Comparison of ENCODE assay signal across 24 cellular contexts in the genomic region with DNA sequence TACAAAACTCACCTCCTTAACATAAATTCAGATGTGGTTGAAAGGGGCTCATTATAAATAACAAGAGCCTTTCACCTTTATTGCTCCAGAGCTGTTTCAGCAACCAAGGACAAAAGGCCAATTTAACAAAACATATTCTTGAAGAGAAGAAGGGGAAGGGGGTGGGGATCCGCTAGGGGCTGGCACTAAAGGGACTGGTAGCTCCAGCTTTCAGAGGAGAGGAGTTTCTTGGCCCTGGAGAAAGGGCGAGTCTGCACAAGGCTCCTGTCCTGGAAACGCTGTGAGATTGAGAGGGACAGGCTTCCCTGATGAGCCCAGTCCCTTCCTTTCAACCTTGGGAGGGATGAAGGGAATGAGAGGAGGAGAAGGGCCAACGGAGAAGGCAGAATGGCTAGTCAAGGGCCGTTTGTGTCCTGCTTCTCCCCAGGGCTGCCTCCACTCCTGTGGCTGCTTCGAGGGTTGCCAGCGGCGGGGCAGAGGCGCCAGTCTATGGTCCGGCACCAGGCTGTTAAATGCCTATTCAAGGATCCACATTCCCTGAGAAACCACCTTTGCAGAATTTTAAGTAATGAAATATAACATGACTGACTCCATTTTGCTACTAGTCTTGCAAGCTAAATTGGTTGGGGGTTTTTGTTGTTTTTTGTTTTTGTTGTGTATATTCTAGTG.
"Had no signal": no experiment of that assay in that cellular context is flagged by ENCODE, and none has a peak within 500 bp of the region (broad histone marks: within the 10 kb centered on the region; RNA-seq: fewer than 3 reads in every experiment).

No MANE protein-coding gene starts in this region.

- H3K27ac Mint-ChIP-seq: endodermal cell; naive thymus-derived CD8-positive, alpha-beta T cell; stimulated activated naive B cell treated with anti-CD40 and anti-IgM and Interleukin-4, amounts not matched to agents 10 μg/mL and 1 μg/mL and 100 μg/mL, for 72 hours; stimulated activated naive CD8-positive, alpha-beta T cell treated with anti-CD3 and anti-CD28 coated beads, Interleukin-15, amount 100 ng/mL, for 72 hours had no signal

- H3K4me3 ChIP-seq: colonic mucosa, heart left ventricle, mucosa of descending colon, sigmoid colon, skin epidermis, testis, tibial nerve, upper lobe of right lung had no signal

- H3K9me3 Mint-ChIP-seq: endodermal cell; naive thymus-derived CD8-positive, alpha-beta T cell; stimulated activated naive B cell treated with anti-CD40 and anti-IgM and Interleukin-4, amounts not matched to agents 10 μg/mL and 1 μg/mL and 100 μg/mL, for 72 hours; stimulated activated naive CD8-positive, alpha-beta T cell treated with anti-CD3 and anti-CD28 coated beads, Interleukin-15, amount 100 ng/mL, for 72 hours had no signal

- H3K36me3 Mint-ChIP-seq: naive thymus-derived CD8-positive, alpha-beta T cell; stimulated activated naive B cell treated with anti-CD40 and anti-IgM and Interleukin-4, amounts not matched to agents 10 μg/mL and 1 μg/mL and 100 μg/mL, for 72 hours had no signal

- H3K4me3 Mint-ChIP-seq: endodermal cell; naive thymus-derived CD8-positive, alpha-beta T cell; stimulated activated naive B cell treated with anti-CD40 and anti-IgM and Interleukin-4, amounts not matched to agents 10 μg/mL and 1 μg/mL and 100 μg/mL, for 72 hours; stimulated activated naive CD8-positive, alpha-beta T cell treated with anti-CD3 and anti-CD28 coated beads, Interleukin-15, amount 100 ng/mL, for 72 hours had no signal

- DNase-seq: cerebellar nuclear complex; colonic mucosa; dermis blood vessel endothelial cell; endodermal cell; erythroblast; foreskin keratinocyte; heart left ventricle; hippocampal formation; islet precursor cell; mammary epithelial cell; mucosa of descending colon; naive thymus-derived CD8-positive, alpha-beta T cell; occipital lobe; sigmoid colon; stimulated activated CD4-positive, alpha-beta T cell treated with anti-CD3 and anti-CD28 coated beads, Interleukin-2, amount 100 ng/mL, for 24 hours; stimulated activated CD4-positive, alpha-beta T cell treated with anti-CD3 and anti-CD28 coated beads, Interleukin-4, amount 100 ng/mL, for 4 hours; stimulated activated naive B cell treated with anti-CD40 and anti-IgM and Interleukin-4, amounts not matched to agents 10 μg/mL and 1 μg/mL and 100 μg/mL, for 72 hours; stimulated activated naive CD8-positive, alpha-beta T cell treated with anti-CD3 and anti-CD28 coated beads, Interleukin-15, amount 100 ng/mL, for 72 hours; testis; upper lobe of right lung had no signal

- FAIRE-seq: endothelial cell of umbilical vein had no signal

- H3K79me2 ChIP-seq: parathyroid adenoma had no signal

- H3K27me3 ChIP-seq: colonic mucosa, foreskin keratinocyte, sigmoid colon, testis, tibial nerve, upper lobe of right lung had no signal

- H3K4me1 Mint-ChIP-seq: endodermal cell; naive thymus-derived CD8-positive, alpha-beta T cell; stimulated activated naive B cell treated with anti-CD40 and anti-IgM and Interleukin-4, amounts not matched to agents 10 μg/mL and 1 μg/mL and 100 μg/mL, for 72 hours had no signal

- H3K9me3 ChIP-seq: colonic mucosa, heart left ventricle, mucosa of descending colon, sigmoid colon, testis, tibial nerve, upper lobe of right lung had no signal

- H2AFZ ChIP-seq: parathyroid adenoma had no signal

- H3K4me1 ChIP-seq: colonic mucosa, foreskin keratinocyte, heart left ventricle, parathyroid adenoma, sigmoid colon, testis, tibial nerve, upper lobe of right lung had no signal

- H3K27ac ChIP-seq: colonic mucosa, foreskin keratinocyte, heart left ventricle, parathyroid adenoma, sigmoid colon, skin epidermis, testis, tibial nerve, upper lobe of right lung had no signal

- H3K36me3 ChIP-seq: colonic mucosa, heart left ventricle, sigmoid colon, tibial nerve, upper lobe of right lung had no signal

- H3K27me3 Mint-ChIP-seq: stimulated activated naive B cell treated with anti-CD40 and anti-IgM and Interleukin-4, amounts not matched to agents 10 μg/mL and 1 μg/mL and 100 μg/mL, for 72 hours; stimulated activated naive CD8-positive, alpha-beta T cell treated with anti-CD3 and anti-CD28 coated beads, Interleukin-15, amount 100 ng/mL, for 72 hours had no signal
